In the genomic region with DNA sequence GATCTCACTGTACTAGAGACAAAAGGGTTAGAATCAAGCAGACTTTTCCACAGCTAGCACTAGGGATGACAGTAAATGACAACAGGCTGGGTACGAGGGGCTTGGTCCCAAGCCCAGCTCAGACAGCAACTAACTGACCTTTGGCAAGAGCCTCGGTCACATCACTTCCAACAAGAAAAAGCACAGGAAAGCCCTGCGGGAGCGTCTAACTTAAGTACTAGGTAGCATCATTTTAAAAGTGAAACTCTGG, we compare ENCODE assay signal across 12 cellular contexts. TPM values are rescaled to one million over a fixed set of nuclear protein-coding genes. Genes with fewer than 3 reads are reported as not detected.
DNase-seq lines count a peak whose midpoint lies in the region; ATAC-seq, FAIRE-seq and TF ChIP-seq lines count a peak whose summit lies in the region.
"Had no signal": no experiment of that assay in that cellular context is flagged by ENCODE, and none has a peak within 500 bp of the region (broad histone marks: within the 10 kb centered on the region; RNA-seq: fewer than 3 reads in every experiment).

No MANE protein-coding gene starts in this region.

- TF ChIP-seq RAD21 in A549 (conservative IDR thresholded peaks at IDR 0.05 in 1 of 2, IDR thresholded peaks at IDR 0.05 in 1 of 2), result no peak

- H3K27me3 ChIP-seq in SJCRH30 (no peaks in the 10 kb centered on the region), esophagus squamous epithelium (no peaks in the 10 kb centered on the region), pancreas (no peaks in the 10 kb centered on the region)

- peaks cover 16% of the 10 kb centered on the region for H3K9me3 ChIP-seq in A549
- peaks cover 4% of the 10 kb centered on the region; the same call in 1 of the 2 replicates for H3K9me3 ChIP-seq in SJCRH30 (replicated peaks)
- H3K9me3 ChIP-seq in esophagus squamous epithelium, result no peaks in the 10 kb centered on the region
- no peaks in the 10 kb centered on the region for H3K9me3 ChIP-seq in pancreas
- H3K9me3 ChIP-seq: HAP-1, mucosa of descending colon had no signal

- H3K9me3 Mint-ChIP-seq in activated T-helper 1 cell treated with anti-CD3 and anti-CD28 coated beads, Interleukin-12 subunit alpha, Interleukin-12 subunit beta, Interleukin-2, Interleukin-4 antibody, amounts not matched to agents 30 ng/mL and 10 ng/mL and 1 ng/mL, durations not matched to agents 14 hours and 24 hours and 36 hours, result peaks cover 4% of the 10 kb centered on the region
- H3K9me3 Mint-ChIP-seq in T-cell, result peaks cover 3 to 7% (median 4%) of the 10 kb centered on the region in 3 donors

- DNase-seq in A549 (ENCODE audit: low read depth in 1 of 2, low spot score in 1 of 2), result no peak
- no peak for DNase-seq in SJCRH30
- DNase-seq in esophagus squamous epithelium (lab: John Stamatoyannopoulos, UW), result no peak
- no peak for DNase-seq in pancreas
- DNase-seq in activated T-helper 1 cell treated with anti-CD3 and anti-CD28 coated beads, Interleukin-12 subunit alpha, Interleukin-12 subunit beta, Interleukin-2, Interleukin-4 antibody, amounts not matched to agents 30 ng/mL and 10 ng/mL and 1 ng/mL, durations not matched to agents 14 hours and 24 hours and 36 hours (ENCODE audit: low spot score), result no peak
- DNase-seq in T-cell, result no peak
- DNase-seq: glutamatergic neuron, NCI-H82 had no signal

- H3K4me2 ChIP-seq in A549, result peak overlapping the region; percentile 87

- H3K36me3 ChIP-seq in SJCRH30 (no peaks in the 10 kb centered on the region), esophagus squamous epithelium (no peaks in the 10 kb centered on the region), pancreas (no peaks in the 10 kb centered on the region)
- H3K36me3 ChIP-seq: HAP-1 had no signal

- FAIRE-seq in A549 (lab: Jason Lieb, UNC) (no peak), pancreas (lab: Jason Lieb, UNC) (no peak)

- intact Hi-C loops in esophagus squamous epithelium (cut with DNase I), result no loop called here
- intact Hi-C loops in pancreas (cut with DNase I), result no loop called here
- intact Hi-C loops in activated T-helper 1 cell treated with anti-CD3 and anti-CD28 coated beads, Interleukin-12 subunit alpha, Interleukin-12 subunit beta, Interleukin-2, Interleukin-4 antibody, amounts not matched to agents 30 ng/mL and 10 ng/mL and 1 ng/mL, durations not matched to agents 14 hours and 24 hours and 36 hours (cut with micrococcal nuclease), result no loop called here

- H3K27ac ChIP-seq in A549 (peak overlapping the region; percentile 92 to 96), SJCRH30 (peak overlapping the region; percentile 70), esophagus squamous epithelium (peak overlapping the region; percentile 86 to 94 (median 92)), pancreas (peak overlapping the region; percentile 73 to 92 (median 83))

- H3K27me3 Mint-ChIP-seq in activated T-helper 1 cell treated with anti-CD3 and anti-CD28 coated beads, Interleukin-12 subunit alpha, Interleukin-12 subunit beta, Interleukin-2, Interleukin-4 antibody, amounts not matched to agents 30 ng/mL and 10 ng/mL and 1 ng/mL, durations not matched to agents 14 hours and 24 hours and 36 hours (ENCODE audit: insufficient read depth), result peaks cover 5% of the 10 kb centered on the region
- no peaks in the 10 kb centered on the region for H3K27me3 Mint-ChIP-seq in T-cell

- WGBS in A549 (ENCODE audit: missing lambda C conversion rate), result 12% methylated on average over 4 of the region's 4 CpGs
- WGBS in esophagus squamous epithelium, 2 donors, result 0 to 24% methylated on average over 1 to 4 of the region's 4 CpGs
- WGBS in pancreas, 2 donors, result 32 to 59% methylated on average over 4 of the region's 4 CpGs

- ATAC-seq in A549 (no peak), pancreas (no peak), GM21786 (IDR thresholded peaks at IDR 0.05; ENCODE audit: unreplicated experiment) (no peak), GM21367 (IDR thresholded peaks at IDR 0.05; ENCODE audit: unreplicated experiment) (no peak), T-cell (replicated peaks in 1 of 4) (no peak)

- TF ChIP-seq POLR2A in A549 (IDR thresholded peaks at IDR 0.05; ENCODE audit: low read length), result no peak
- no peak for TF ChIP-seq POLR2A in esophagus squamous epithelium (IDR thresholded peaks at IDR 0.05)

- H3K4me1 ChIP-seq in A549 (peaks cover 68% of the 10 kb centered on the region), SJCRH30 (peaks cover 50% of the 10 kb centered on the region), esophagus squamous epithelium (peaks cover 60 to 96% (median 66%) of the 10 kb centered on the region in 3 donors), pancreas (peaks cover 27 to 38% (median 29%) of the 10 kb centered on the region in 3 donors)
- H3K4me1 ChIP-seq: HAP-1 had no signal

- H3K36me3 Mint-ChIP-seq in activated T-helper 1 cell treated with anti-CD3 and anti-CD28 coated beads, Interleukin-12 subunit alpha, Interleukin-12 subunit beta, Interleukin-2, Interleukin-4 antibody, amounts not matched to agents 30 ng/mL and 10 ng/mL and 1 ng/mL, durations not matched to agents 14 hours and 24 hours and 36 hours (ENCODE audit: low read depth), result no peaks in the 10 kb centered on the region
- H3K36me3 Mint-ChIP-seq in T-cell, result no peaks in the 10 kb centered on the region

- peaks cover 20% of the 10 kb centered on the region for H3K4me1 Mint-ChIP-seq in activated T-helper 1 cell treated with anti-CD3 and anti-CD28 coated beads, Interleukin-12 subunit alpha, Interleukin-12 subunit beta, Interleukin-2, Interleukin-4 antibody, amounts not matched to agents 30 ng/mL and 10 ng/mL and 1 ng/mL, durations not matched to agents 14 hours and 24 hours and 36 hours (ENCODE audit: low read depth)
- peaks cover 20 to 24% (median 24%) of the 10 kb centered on the region in 3 donors for H3K4me1 Mint-ChIP-seq in T-cell

- POLR2A ChIA-PET in A549 (lab: Yijun Ruan, JAX), result interaction anchor here (1.4 to 4.3 kb wide), 3 partner anchors 62 to 101 kb away, joined by 3 to 43 read pairs (median 13); no protein-coding TSS in a partner anchor
- POLR2A ChIA-PET in T-cell (lab: Charles Lee), result no interaction called here

- no peak overlapping the region for H3K27ac Mint-ChIP-seq in activated T-helper 1 cell treated with anti-CD3 and anti-CD28 coated beads, Interleukin-12 subunit alpha, Interleukin-12 subunit beta, Interleukin-2, Interleukin-4 antibody, amounts not matched to agents 30 ng/mL and 10 ng/mL and 1 ng/mL, durations not matched to agents 14 hours and 24 hours and 36 hours
- peak overlapping the region in 1 of 2 donors; percentile 8 for H3K27ac Mint-ChIP-seq in T-cell

- CTCF ChIA-PET in A549 (lab: Yijun Ruan, JAX), result interaction anchor here (0.9 to 6.4 kb wide), 7 partner anchors 48 to 731 kb away, joined by 3 to 77 read pairs (median 5); no protein-coding TSS in a partner anchor
- CTCF ChIA-PET in T-cell (lab: Charles Lee), result no interaction called here

- TF ChIP-seq EP300 in A549 (IDR thresholded peaks at IDR 0.05), result no peak

- no peak overlapping the region for H3K4me3 Mint-ChIP-seq in activated T-helper 1 cell treated with anti-CD3 and anti-CD28 coated beads, Interleukin-12 subunit alpha, Interleukin-12 subunit beta, Interleukin-2, Interleukin-4 antibody, amounts not matched to agents 30 ng/mL and 10 ng/mL and 1 ng/mL, durations not matched to agents 14 hours and 24 hours and 36 hours
- no peak overlapping the region for H3K4me3 Mint-ChIP-seq in T-cell

- TF ChIP-seq CTCF in A549 (IDR thresholded peaks at IDR 0.05) (no peak), esophagus squamous epithelium (IDR thresholded peaks at IDR 0.05) (no peak), pancreas (IDR thresholded peaks at IDR 0.05) (no peak)

- peak overlapping the region; percentile 20; the same call in 2 of the 3 replicates for H3K4me3 ChIP-seq in A549
- peak overlapping the region; percentile 42 for H3K4me3 ChIP-seq in SJCRH30
- H3K4me3 ChIP-seq in esophagus squamous epithelium, result peak overlapping the region in 3 of 4 donors; percentile 5 to 44 (median 20)
- peak overlapping the region in 1 of 4 donors; percentile 22 for H3K4me3 ChIP-seq in pancreas
- H3K4me3 ChIP-seq: HAP-1, mucosa of descending colon had no signal

TF ChIP-seq in A549, 52 proteins besides CTCF, POLR2A, EP300 and RAD21:
- no peak for TF ChIP-seq RFX5 (IDR thresholded peaks at IDR 0.05)
- TF ChIP-seq CEBPB (IDR thresholded peaks at IDR 0.05), result no peak
- TF ChIP-seq ZNF302 (CRISPR knock-in tag; IDR thresholded peaks at IDR 0.05), result no peak
- no peak for TF ChIP-seq KDM5A (IDR thresholded peaks at IDR 0.05)

RNA-seq across cellular contexts. Expression of a gene that starts 22.8 kb away (rescaled TPM):
- polyA plus RNA-seq in A549 (2011; rRNA removed) (not detected in 2 replicates), A549 (2017; fragmentation: RNase III; extraction: RNeasy Plus Mini Kit Qiagen cat#74134 plus additional on column Dnase treatment) (not detected in 3 replicates), pancreas (under 1 TPM; 0.05 to 0.08 TPM)
- polyA plus RNA-seq in A549 (2012; cell fraction: cytosol; rRNA removed), result 0.01 TPM in 1 of 2 replicates, not detected in the other
- polyA plus RNA-seq in A549 (2012; cell fraction: nucleus; rRNA removed), result not detected in 2 replicates
- not detected in 2 replicates for polyA minus RNA-seq in A549 (2011; rRNA and poly(A)+ RNA removed)
- total RNA-seq in SJCRH30 (2014; rRNA removed; shearing (Covaris generic)), result not detected in 2 replicates
- total RNA-seq in esophagus squamous epithelium (100 to 1,000 TPM; 196 to 799 (median 315) TPM), pancreas (not detected), T-cell (not detected)
- total RNA-seq in activated T-helper 1 cell treated with anti-CD3 and anti-CD28 coated beads, Interleukin-12 subunit alpha, Interleukin-12 subunit beta, Interleukin-2, Interleukin-4 antibody, amounts not matched to agents 30 ng/mL and 10 ng/mL and 1 ng/mL, durations not matched to agents 14 hours and 24 hours and 36 hours, result not detected in 2 replicates

RNA-seq across cellular contexts. Expression of a gene that starts 48.2 kb away (rescaled TPM):
- polyA plus RNA-seq in A549 (2011; rRNA removed), result not detected in 2 replicates
- polyA plus RNA-seq in A549 (2012; cell fraction: cytosol; rRNA removed), result not detected in 2 replicates
- polyA plus RNA-seq in A549 (2012; cell fraction: nucleus; rRNA removed), result not detected in 2 replicates
- polyA plus RNA-seq in A549 (2017; fragmentation: RNase III; extraction: RNeasy Plus Mini Kit Qiagen cat#74134 plus additional on column Dnase treatment), result not detected in 3 replicates
- polyA minus RNA-seq in A549 (2011; rRNA and poly(A)+ RNA removed), result not detected in 2 replicates
- not detected in 2 replicates for total RNA-seq in SJCRH30 (2014; rRNA removed; shearing (Covaris generic))
- total RNA-seq in esophagus squamous epithelium, result 100 to 1,000 TPM in 1 of 4 donors, 10 to 100 TPM in 3; 14.5 to 148 (median 22.6) TPM
- not detected for total RNA-seq in pancreas
- polyA plus RNA-seq in pancreas, result not detected
- total RNA-seq in activated T-helper 1 cell treated with anti-CD3 and anti-CD28 coated beads, Interleukin-12 subunit alpha, Interleukin-12 subunit beta, Interleukin-2, Interleukin-4 antibody, amounts not matched to agents 30 ng/mL and 10 ng/mL and 1 ng/mL, durations not matched to agents 14 hours and 24 hours and 36 hours, result not detected in 2 replicates
- total RNA-seq in T-cell, result not detected
- total RNA-seq: mucosa of descending colon had no signal

Comparison
In these comparisons a context has a peak if more than half of its experiments do, and no peak if none do; other contexts are left out.
1. RNA of a gene that starts 22.8 kb away (total RNA-seq): 196 to 799 TPM in esophagus squamous epithelium; not detected in SJCRH30, not detected in pancreas, not detected in activated T-helper 1 cell treated with anti-CD3 and anti-CD28 coated beads, Interleukin-12 subunit alpha, Interleukin-12 subunit beta, Interleukin-2, Interleukin-4 antibody, amounts not matched to agents 30 ng/mL and 10 ng/mL and 1 ng/mL, durations not matched to agents 14 hours and 24 hours and 36 hours and not detected in T-cell; every median in the first group is over 100 times any median in the second.
2. RNA of a gene that starts 48.2 kb away (total RNA-seq): 14.5 to 148 TPM in esophagus squamous epithelium; not detected in SJCRH30, not detected in pancreas, not detected in activated T-helper 1 cell treated with anti-CD3 and anti-CD28 coated beads, Interleukin-12 subunit alpha, Interleukin-12 subunit beta, Interleukin-2, Interleukin-4 antibody, amounts not matched to agents 30 ng/mL and 10 ng/mL and 1 ng/mL, durations not matched to agents 14 hours and 24 hours and 36 hours and not detected in T-cell; every median in the first group is over 10 times any median in the second.
3. Peak in every context shown above with its lines, with median percentiles within 50 percentile points of each other: H3K27ac ChIP-seq.